Comparison of ENCODE assay signal across 9 cellular contexts in genomic region chr5:78574731-78575161, GRCh38.
DNase-seq lines count a peak whose midpoint lies in the region; ATAC-seq, FAIRE-seq and TF ChIP-seq lines count a peak whose summit lies in the region.
"Had no signal": no experiment of that assay in that cellular context is flagged by ENCODE, and none has a peak within 500 bp of the region (broad histone marks: within the 10 kb centered on the region; RNA-seq: fewer than 3 reads in every experiment).

No MANE protein-coding gene starts in this region.

- DNase-seq in D721Med (ENCODE audit: insufficient read length, low spot score) (no peak), cerebellar nuclear complex (lab: John Stamatoyannopoulos, UW) (no peak), NOMO-1 (lab: John Stamatoyannopoulos, UW; ENCODE audit: unreplicated experiment in 2 of 2) (no peak)
- no peak for DNase-seq in CD8-positive, alpha-beta T cell

- no peaks in the 10 kb centered on the region for H3K9me3 Mint-ChIP-seq in CD8-positive, alpha-beta T cell

- H3F3A ChIP-seq in SU-DHL-6 (ENCODE audit: insufficient read depth) = peaks cover 23% of the 10 kb centered on the region; the same call in 1 of the 2 replicates

- H3K79me2 ChIP-seq in SU-DHL-6 (ENCODE audit: insufficient read depth, low read length) = peaks cover 86% of the 10 kb centered on the region

- H3K4me3 ChIP-seq in SU-DHL-6 (ENCODE audit: insufficient read depth, low read length, poor library complexity, severe bottlenecking) = no peak overlapping the region
- H3K4me3 ChIP-seq in CD8-positive, alpha-beta T cell (ENCODE audit: low read depth, low read length) = no peak overlapping the region

- H3K27ac ChIP-seq in SU-DHL-6 (ENCODE audit: low read depth, low read length) = peak overlapping the region; percentile 65
- no peak overlapping the region for H3K27ac ChIP-seq in CD8-positive, alpha-beta T cell (ENCODE audit: low read depth, low read length)

- H3K36me3 ChIP-seq in SU-DHL-6 (ENCODE audit: low read length) = no peaks in the 10 kb centered on the region
- no peaks in the 10 kb centered on the region for H3K36me3 ChIP-seq in CD8-positive, alpha-beta T cell (ENCODE audit: insufficient read depth, low read length)

- H3K4me2 ChIP-seq in SU-DHL-6 (ENCODE audit: low read depth, low read length, poor library complexity, severe bottlenecking) = peak overlapping the region; percentile 41

- CTCF ChIA-PET in CD8-positive, alpha-beta T cell (lab: Charles Lee) = no interaction called here

- intact Hi-C loops in CD8-positive, alpha-beta T cell (cut with DNase I, micrococcal nuclease) = no loop called here

- no peak for TF ChIP-seq CTCF in D721Med (IDR thresholded peaks at IDR 0.05; ENCODE audit: insufficient read depth, missing control alignments)
- no peak for TF ChIP-seq CTCF in SU-DHL-6 (IDR thresholded peaks at IDR 0.05; ENCODE audit: insufficient read depth, low read length, poor library complexity, severe bottlenecking)
- TF ChIP-seq CTCF in CD8-positive, alpha-beta T cell (IDR thresholded peaks at IDR 0.05) = no peak

- H3K27ac Mint-ChIP-seq in CD8-positive, alpha-beta T cell = no peak overlapping the region
- H3K27ac Mint-ChIP-seq: activated naive CD8-positive, alpha-beta T cell had no signal

- H3K36me3 Mint-ChIP-seq in CD8-positive, alpha-beta T cell = no peaks in the 10 kb centered on the region
- H3K36me3 Mint-ChIP-seq: activated naive CD8-positive, alpha-beta T cell had no signal

- H3K9me2 ChIP-seq in SU-DHL-6 (replicated peaks; ENCODE audit: insufficient read depth, low read length) = no peaks in the 10 kb centered on the region

- H3K9me3 ChIP-seq in SU-DHL-6 (ENCODE audit: insufficient read depth, low read length) = no peaks in the 10 kb centered on the region
- no peaks in the 10 kb centered on the region for H3K9me3 ChIP-seq in CD8-positive, alpha-beta T cell (ENCODE audit: low read length)

- FAIRE-seq in D721Med (lab: Jason Lieb, UNC) = peak; percentile 68
- FAIRE-seq in islet of Langerhans (lab: Jason Lieb, UNC) = peak; percentile 62

- no peak overlapping the region for H3K4me3 Mint-ChIP-seq in CD8-positive, alpha-beta T cell
- H3K4me3 Mint-ChIP-seq: activated naive CD8-positive, alpha-beta T cell had no signal

- H3K4me1 Mint-ChIP-seq in CD8-positive, alpha-beta T cell (ENCODE audit: low read depth) = no peaks in the 10 kb centered on the region

- H4K20me1 ChIP-seq in SU-DHL-6 (ENCODE audit: low read depth, low read length) = no peaks in the 10 kb centered on the region

- no peaks in the 10 kb centered on the region for H3K27me3 Mint-ChIP-seq in CD8-positive, alpha-beta T cell (ENCODE audit: low read depth)
- H3K27me3 Mint-ChIP-seq: activated naive CD8-positive, alpha-beta T cell had no signal

- no peak overlapping the region for H2AFZ ChIP-seq in SU-DHL-6 (ENCODE audit: low read depth, low read length, severe bottlenecking)

- ATAC-seq in GM21723 (IDR thresholded peaks at IDR 0.05; ENCODE audit: unreplicated experiment) = peak; percentile 67
- ATAC-seq in HG03432 (IDR thresholded peaks at IDR 0.05; ENCODE audit: unreplicated experiment) = no peak
- ATAC-seq in CD8-positive, alpha-beta T cell = no peak

- POLR2A ChIA-PET in CD8-positive, alpha-beta T cell (lab: Charles Lee) = no interaction called here

- peak overlapping the region; percentile 30; the same call in 1 of the 2 replicates for H3K9ac ChIP-seq in SU-DHL-6 (ENCODE audit: low read length)

- no peaks in the 10 kb centered on the region for H3K27me3 ChIP-seq in SU-DHL-6 (ENCODE audit: low read length)
- no peaks in the 10 kb centered on the region for H3K27me3 ChIP-seq in CD8-positive, alpha-beta T cell (ENCODE audit: insufficient read depth, low read length)

- H3K4me1 ChIP-seq in CD8-positive, alpha-beta T cell (ENCODE audit: insufficient read depth, low read length) = no peaks in the 10 kb centered on the region
